ENCODE assay signal across 7 cellular contexts in the genomic region with DNA sequence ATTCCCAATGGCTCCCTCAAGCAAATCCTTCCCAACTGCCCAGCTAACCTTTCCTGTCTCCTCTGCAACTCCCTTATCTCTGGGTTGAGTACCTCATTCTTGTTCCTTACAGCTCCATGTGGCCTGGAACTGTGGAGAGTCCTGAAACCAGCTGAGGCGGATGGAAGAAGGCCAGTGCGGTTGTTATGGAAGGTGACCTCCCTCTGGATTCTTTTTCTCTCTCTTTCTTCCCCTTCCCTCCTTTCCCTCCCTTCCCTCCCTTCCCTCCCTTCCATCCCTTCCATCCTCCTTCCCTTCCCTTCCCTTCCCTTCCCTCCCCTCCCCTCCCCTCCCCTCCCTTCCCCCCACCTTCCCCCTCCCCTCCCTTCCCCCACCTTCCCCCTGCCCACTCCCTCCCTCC. TPM values are rescaled to one million over a fixed set of nuclear protein-coding genes. Genes with fewer than 3 reads are reported as not detected.
"Had no signal": no experiment of that assay in that cellular context is flagged by ENCODE, and none has a peak within 500 bp of the region (broad histone marks: within the 10 kb centered on the region; RNA-seq: fewer than 3 reads in every experiment).

No MANE protein-coding gene starts in this region.

- H3K36me3 ChIP-seq: HAP-1 had no signal

- H3K4me3 Mint-ChIP-seq: IgD-negative memory B cell had no signal

- ATAC-seq: HCT116 had no signal

- H3K4me3 ChIP-seq: HAP-1 had no signal

- H3K9me3 ChIP-seq: HAP-1 had no signal

- H3K4me1 ChIP-seq: HAP-1 had no signal

- H3K4me1 Mint-ChIP-seq: IgD-negative memory B cell had no signal

- H3K27ac Mint-ChIP-seq: IgD-negative memory B cell had no signal

- DNase-seq: GOT3, H7, KG1 had no signal

RNA-seq across cellular contexts. Expression of a gene that starts 45.1 kb away (rescaled TPM):
- total RNA-seq: H7, HT-29 had no signal
- polyA plus RNA-seq: IgD-negative memory B cell had no signal
